Comparison of ENCODE assay signal across 8 cellular contexts in genomic region chr5:17217421-17218352, GRCh38. TPM values are rescaled to one million over a fixed set of nuclear protein-coding genes. Genes with fewer than 3 reads are reported as not detected.
DNase-seq lines count a peak whose midpoint lies in the region; ATAC-seq and TF ChIP-seq lines count a peak whose summit lies in the region.

TSS of gene BASP1 (plus strand) at chr5:17217631. CDS start at chr5:17275217, 57,586 bp downstream.

- no peaks in the 10 kb centered on the region for H3F3A ChIP-seq in OCI-LY1 (ENCODE audit: insufficient read depth, low read length)

- intact Hi-C loops in psoas muscle (cut with DNase I): loop anchor here (2.0 to 10.0 kb wide), 3 partner anchors 1095 to 1477 kb away; no protein-coding TSS in a partner anchor

- H4K20me1 ChIP-seq in OCI-LY1 (ENCODE audit: insufficient read depth, low read length): 0 out of 2 replicates have a peak, but pooled peaks cover 6% of the 10 kb centered on the region

- 1 to 2% (median 2%) methylated on average over 46 to 93 of the region's 93 CpGs for WGBS in psoas muscle, 3 donors

- ATAC-seq in HG03354 (IDR thresholded peaks at IDR 0.05; ENCODE audit: poor library complexity, severe bottlenecking, unreplicated experiment): peak; percentile 48
- peak in 1 of 4 donors; percentile 22 for ATAC-seq in psoas muscle

- H3K9ac ChIP-seq in OCI-LY1 (ENCODE audit: low read length): peak within 1 kb of the TSS; percentile 94

- H3K4me3 ChIP-seq in OCI-LY1 (ENCODE audit: low read depth, low read length, poor library complexity, severe bottlenecking) (peak within 1 kb of the TSS; percentile 100), psoas muscle (peak within 1 kb of the TSS; percentile 62)

- peaks cover 27% of the 10 kb centered on the region for H3K36me3 ChIP-seq in OCI-LY1 (ENCODE audit: insufficient read depth, low read length)
- no peaks in the 10 kb centered on the region for H3K36me3 ChIP-seq in psoas muscle (ENCODE audit: insufficient read depth in 1 of 2, low read depth in 1 of 2)

- no peaks in the 10 kb centered on the region for H3K9me2 ChIP-seq in OCI-LY1 (ENCODE audit: low read depth, low read length)

- H3K27me3 ChIP-seq in OCI-LY1 (ENCODE audit: insufficient read depth, low read length) (no peaks in the 10 kb centered on the region), psoas muscle (ENCODE audit: insufficient read depth in 3 of 3, low read length in 2 of 3) (peaks cover 0 to 54% (median 17%) of the 10 kb centered on the region in 3 donors)

- H3K4me1 ChIP-seq in OCI-LY1 (ENCODE audit: insufficient read depth, low read length, severe bottlenecking) (peaks cover 76% of the 10 kb centered on the region), psoas muscle (no peaks in the 10 kb centered on the region)

- peak; percentile 64 for DNase-seq in CD1c-positive myeloid dendritic cell (ENCODE audit: extremely low spot score)
- DNase-seq in GM19240 (ENCODE audit: insufficient read length, low spot score): peak; percentile 43
- DNase-seq in anterior cingulate cortex (lab: John Stamatoyannopoulos, UW): peak in 53 of 58 donors; percentile 12 to 89 (median 64)
- peak; percentile 76 for DNase-seq in hepatic stellate cell (ENCODE audit: low spot score)
- peak; percentile 73 to 80 for DNase-seq in psoas muscle
- DNase-seq in AML-193 (lab: John Stamatoyannopoulos, UW): no peak

- H3K4me2 ChIP-seq in OCI-LY1 (ENCODE audit: low read length): peak within 1 kb of the TSS; percentile 91

- H3K27ac ChIP-seq in OCI-LY1 (ENCODE audit: low read depth, low read length, poor library complexity, severe bottlenecking): peak within 1 kb of the TSS; percentile 85
- H3K27ac ChIP-seq in psoas muscle: no peak within 1 kb of the TSS

- H3K9me3 ChIP-seq in OCI-LY1 (ENCODE audit: low read length): no peaks in the 10 kb centered on the region
- H3K9me3 ChIP-seq in psoas muscle: no peaks in the 10 kb centered on the region

- peaks cover 51% of the 10 kb centered on the region for H3K79me2 ChIP-seq in OCI-LY1 (ENCODE audit: insufficient read depth, low read length)

- H2AFZ ChIP-seq in OCI-LY1 (ENCODE audit: low read length): 0 out of 2 replicates have a peak within 1 kb of the TSS, but pooled peaks have one; percentile 88

- no peak for TF ChIP-seq CTCF in OCI-LY1 (IDR thresholded peaks at IDR 0.05; ENCODE audit: low read length)
- no peak for TF ChIP-seq CTCF in psoas muscle (IDR thresholded peaks at IDR 0.05)

RNA-seq across cellular contexts. Expression of gene BASP1, which starts in this region (rescaled TPM):
- total RNA-seq in psoas muscle: 1 to 10 TPM in 3 of 4 donors, under 1 TPM in 1; 0.67 to 1.9 (median 1.1) TPM
- polyA plus RNA-seq in psoas muscle: 1 to 10 TPM in 1 of 3 donors, under 1 TPM in 2; 0.64 to 1.2 (median 0.73) TPM

Comparison
In these comparisons a context has a peak if more than half of its experiments do, and no peak if none do; other contexts are left out.
1. DNase-seq: peak in CD1c-positive myeloid dendritic cell (single experiment), GM19240 (single experiment), anterior cingulate cortex (53 of 58), hepatic stellate cell (single experiment) and psoas muscle (2 of 2); none in AML-193 (0 of 2).